ENCODE assay signal across 24 cellular contexts in the genomic region with DNA sequence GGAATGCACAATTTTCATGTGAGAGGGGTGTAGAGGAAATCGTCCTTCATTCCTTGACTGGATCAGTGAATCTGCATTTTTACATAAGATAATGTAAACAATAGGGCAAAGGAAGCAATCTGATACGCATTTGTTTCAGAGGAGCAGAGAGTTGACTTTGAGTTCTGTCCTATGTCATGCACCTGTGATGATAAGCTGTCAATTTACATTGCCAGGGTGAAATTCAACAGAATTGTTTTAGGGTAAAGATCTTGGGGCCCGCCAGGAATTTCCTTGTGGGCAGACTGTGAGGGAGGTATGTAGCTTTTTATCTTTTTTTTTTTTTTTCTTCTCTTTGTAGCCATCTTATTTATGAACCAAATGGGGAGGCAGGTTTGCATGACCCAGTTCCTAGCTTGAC.
"Had no signal": no experiment of that assay in that cellular context is flagged by ENCODE, and none has a peak within 500 bp of the region (broad histone marks: within the 10 kb centered on the region; RNA-seq: fewer than 3 reads in every experiment).

No MANE protein-coding gene starts in this region.

- H3K27me3 ChIP-seq: breast epithelium, colonic mucosa, dorsolateral prefrontal cortex, esophagus muscularis mucosa, gastroesophageal sphincter, left lung, spleen, testis, uterus had no signal

- H3K36me3 ChIP-seq: breast epithelium, colonic mucosa, esophagus muscularis mucosa, gastroesophageal sphincter, left lung, spleen, uterus had no signal

- H3K9me3 ChIP-seq: breast epithelium, colonic mucosa, esophagus muscularis mucosa, gastroesophageal sphincter, left lung, spleen, testis, uterus had no signal

- H3K4me3 ChIP-seq: breast epithelium, colonic mucosa, dorsolateral prefrontal cortex, esophagus muscularis mucosa, gastroesophageal sphincter, left lung, lung, spleen, testis, uterus had no signal

- H3K4me1 ChIP-seq: breast epithelium, colonic mucosa, testis, uterus had no signal

- H3K27ac ChIP-seq: breast epithelium, colonic mucosa, dorsolateral prefrontal cortex, esophagus muscularis mucosa, gastroesophageal sphincter, left lung, spleen, testis, uterus, VCaP had no signal

- DNase-seq: activated CD4-positive, alpha-beta T cell treated with anti-CD3 and anti-CD28 coated beads, Interleukin-2, amount 10 ng/mL, durations not matched to agents 7 days and 5 days; activated CD4-positive, CD25-positive, alpha-beta regulatory T cell treated with anti-CD3 and anti-CD28 coated beads, Interleukin-2, amount 50 U/mL, for 72 hours; activated CD8-positive, alpha-beta T cell treated with anti-CD3 and anti-CD28 coated beads, Interleukin-2, amount 10 ng/mL, durations not matched to agents 7 days and 5 days; activated gamma-delta T cell treated with Interleukin-2 at 50 U/mL for 16 hours; colonic mucosa; dorsolateral prefrontal cortex; effector memory CD8-positive, alpha-beta T cell; head of caudate nucleus; immature natural killer cell; left lung; naive thymus-derived CD4-positive, alpha-beta T cell; occipital lobe; retina; spleen; stimulated activated CD4-positive, alpha-beta T cell treated with anti-CD3 and anti-CD28 coated beads, Interleukin-4, amount 100 ng/mL, for 1 hour; stimulated activated naive CD4-positive, alpha-beta T cell; testis; trophoblast cell; uterus had no signal
